Comparison of ENCODE assay signal across 23 cellular contexts in genomic region chr14:100619382-100620305, GRCh38. TPM values are rescaled to one million over a fixed set of nuclear protein-coding genes. Genes with fewer than 3 reads are reported as not detected.
DNase-seq lines count a peak whose midpoint lies in the region; ATAC-seq and TF ChIP-seq lines count a peak whose summit lies in the region.
"Had no signal": no experiment of that assay in that cellular context is flagged by ENCODE, and none has a peak within 500 bp of the region (broad histone marks: within the 10 kb centered on the region; RNA-seq: fewer than 3 reads in every experiment).

No MANE protein-coding gene starts in this region.

- no peak for ATAC-seq in Right ventricle myocardium superior (ENCODE audit: poor library complexity)
- no peak for ATAC-seq in left cardiac atrium
- no peak for ATAC-seq in RWPE2 (ENCODE audit: low read depth)
- no peak for ATAC-seq in natural killer cell
- ATAC-seq in HG03521 (IDR thresholded peaks at IDR 0.05; ENCODE audit: unreplicated experiment), result no peak
- no peak for ATAC-seq in GM18517 (IDR thresholded peaks at IDR 0.05; ENCODE audit: unreplicated experiment)
- ATAC-seq: lower lobe of right lung had no signal

- peaks cover 0 to 1% of the 10 kb centered on the region in 2 donors for H3K9me3 Mint-ChIP-seq in natural killer cell
- H3K9me3 Mint-ChIP-seq: activated naive CD4-positive, alpha-beta T cell treated with anti-CD3 and anti-CD28 coated beads, Interleukin-2, amount 10 ng/mL, durations not matched to agents 7 days and 5 days had no signal

- H3K9me3 ChIP-seq in RWPE2 (ENCODE audit: severe bottlenecking), result no peaks in the 10 kb centered on the region
- H3K9me3 ChIP-seq: colonic mucosa, lower lobe of right lung, pancreas, right atrium auricular region had no signal

- peaks cover 11% of the 10 kb centered on the region for H3K4me1 ChIP-seq in RWPE2 (ENCODE audit: insufficient read depth, poor library complexity, severe bottlenecking)
- H3K4me1 ChIP-seq: colonic mucosa had no signal

- intact Hi-C loops in Right ventricle myocardium superior (cut with DNase I) (no loop called here), left cardiac atrium (cut with DNase I) (no loop called here), natural killer cell (cut with micrococcal nuclease) (no loop called here)

- no peaks in the 10 kb centered on the region for H3K36me3 Mint-ChIP-seq in natural killer cell
- H3K36me3 Mint-ChIP-seq: activated naive CD4-positive, alpha-beta T cell treated with anti-CD3 and anti-CD28 coated beads, Interleukin-2, amount 10 ng/mL, durations not matched to agents 7 days and 5 days; CD4-positive, CD25-positive, alpha-beta regulatory T cell had no signal

- peaks cover 25 to 28% of the 10 kb centered on the region in 2 donors for H3K4me1 Mint-ChIP-seq in natural killer cell

- H3K27ac Mint-ChIP-seq in natural killer cell, result no peak overlapping the region
- H3K27ac Mint-ChIP-seq: activated naive CD4-positive, alpha-beta T cell treated with anti-CD3 and anti-CD28 coated beads, Interleukin-2, amount 10 ng/mL, durations not matched to agents 7 days and 5 days; nephron progenitor cell had no signal

- DNase-seq in Right ventricle myocardium superior, result peak; percentile 24
- DNase-seq in left cardiac atrium, result no peak
- peak; percentile 52 for DNase-seq in RWPE2 (ENCODE audit: low spot score)
- DNase-seq in natural killer cell, result peak; percentile 12
- no peak for DNase-seq in glomerular visceral epithelial cell (ENCODE audit: extremely low spot score)
- DNase-seq: activated CD4-positive, alpha-beta T cell treated with anti-CD3 and anti-CD28 coated beads for 4 hours; activated CD8-positive, alpha-beta memory T cell treated with anti-CD3 and anti-CD28 coated beads for 24 hours; activated naive CD4-positive, alpha-beta T cell treated with anti-CD3 and anti-CD28 coated beads, Interleukin-2, amount 10 ng/mL, durations not matched to agents 7 days and 5 days; CD4-positive, CD25-positive, alpha-beta regulatory T cell; effector CD8-positive, alpha-beta T cell; IMR-90; lower lobe of right lung; NCI-H82; nephron progenitor cell; stimulated activated CD4-positive, alpha-beta T cell treated with anti-CD3 and anti-CD28 coated beads, Interleukin-12 subunit alpha, Interleukin-12 subunit beta, amount 100 ng/mL, for 4 hours; stimulated activated CD4-positive, alpha-beta T cell treated with anti-CD3 and anti-CD28 coated beads, Interleukin-4, amount 100 ng/mL, for 1 hour had no signal

- H3K27me3 ChIP-seq in RWPE2 (ENCODE audit: insufficient read depth, poor library complexity, severe bottlenecking), result no peaks in the 10 kb centered on the region
- H3K27me3 ChIP-seq: colonic mucosa, pancreas, right atrium auricular region had no signal

- no peak overlapping the region for H3K4me3 Mint-ChIP-seq in natural killer cell
- H3K4me3 Mint-ChIP-seq: activated naive CD4-positive, alpha-beta T cell treated with anti-CD3 and anti-CD28 coated beads, Interleukin-2, amount 10 ng/mL, durations not matched to agents 7 days and 5 days; CD4-positive, CD25-positive, alpha-beta regulatory T cell; nephron progenitor cell had no signal

- no peak overlapping the region for H3K27ac ChIP-seq in RWPE2 (ENCODE audit: poor library complexity, severe bottlenecking)
- H3K27ac ChIP-seq: colonic mucosa, lower lobe of right lung, pancreas, right atrium auricular region, RWPE1, SK-N-MC had no signal

- H3K27me3 Mint-ChIP-seq in natural killer cell (ENCODE audit: low read depth in 2 of 2), result peaks cover 43 to 57% of the 10 kb centered on the region in 2 donors

- no peaks in the 10 kb centered on the region for H3K36me3 ChIP-seq in RWPE2 (ENCODE audit: low read depth)
- H3K36me3 ChIP-seq: colonic mucosa, lower lobe of right lung, pancreas, right atrium auricular region had no signal

- TF ChIP-seq CTCF in RWPE2 (IDR thresholded peaks at IDR 0.05; ENCODE audit: poor library complexity, severe bottlenecking) (no peak), natural killer cell (IDR thresholded peaks at IDR 0.05) (no peak)

- no peak overlapping the region for H3K4me3 ChIP-seq in RWPE2 (ENCODE audit: severe bottlenecking)
- H3K4me3 ChIP-seq: colonic mucosa, lower lobe of right lung, pancreas, right atrium auricular region, SK-N-MC had no signal

RNA-seq across cellular contexts. Expression of gene BEGAIN, which starts 32.4 kb away (rescaled TPM):
- total RNA-seq in Right ventricle myocardium superior, result 0.46 TPM
- total RNA-seq in left cardiac atrium, result 1 to 10 TPM; 1.7 to 2.1 TPM
- total RNA-seq in natural killer cell, result 1 to 10 TPM in 1 of 3 donors, under 1 TPM in 1, not detected in 1; 0.11 to 1.3 TPM

Comparison
In these comparisons a context has a peak if more than half of its experiments do, and no peak if none do; other contexts are left out.
1. DNase-seq: peak in Right ventricle myocardium superior (single experiment), RWPE2 (single experiment) and natural killer cell (single experiment); none in left cardiac atrium (single experiment) and glomerular visceral epithelial cell (single experiment).